Comparison of ENCODE assay signal across 10 cellular contexts in genomic region chr12:41888285-41888684, GRCh38.
"Had no signal": no experiment of that assay in that cellular context is flagged by ENCODE, and none has a peak within 500 bp of the region (broad histone marks: within the 10 kb centered on the region; RNA-seq: fewer than 3 reads in every experiment).

No MANE protein-coding gene starts in this region.

- H3K36me3 ChIP-seq: WERI-Rb-1 had no signal

- ATAC-seq: activated CD4-positive, alpha-beta T cell treated with anti-CD3 and anti-CD28 coated beads for 36 hours; activated CD4-positive, CD25-positive, alpha-beta regulatory T cell treated with anti-CD3 and anti-CD28 coated beads, Interleukin-2, amount 50 U/mL, for 24 hours; activated CD8-positive, alpha-beta memory T cell treated with anti-CD3 and anti-CD28 coated beads, Interleukin-2, amount 10 ng/mL, durations not matched to agents 7 days and 5 days; activated CD8-positive, alpha-beta T cell treated with anti-CD3 and anti-CD28 coated beads for 36 hours; activated CD8-positive, alpha-beta T cell treated with anti-CD3 and anti-CD28 coated beads, Interleukin-2, amount 10 ng/mL, durations not matched to agents 7 days and 5 days; T-cell; T-helper 17 cell; WTC11 had no signal

- H3K27ac ChIP-seq: VCaP, WERI-Rb-1 had no signal
